Comparison of ENCODE assay signal across 8 cellular contexts in genomic region chr7:30027915-30028748, GRCh38. TPM values are rescaled to one million over a fixed set of nuclear protein-coding genes. Genes with fewer than 3 reads are reported as not detected.
DNase-seq lines count a peak whose midpoint lies in the region; ATAC-seq, FAIRE-seq and TF ChIP-seq lines count a peak whose summit lies in the region.

TSS of gene PLEKHA8 (plus strand) at chr7:30028412. CDS start at chr7:30028763, 351 bp downstream.

- DNase-seq in BJ (ENCODE audit: low read depth) (no peak), NCI-H446 (lab: John Stamatoyannopoulos, UW) (peak; percentile 69 to 92), dedifferentiated amniotic fluid mesenchymal stem cell (ENCODE audit: extremely low spot score) (peak; percentile 74), HepG2 (ENCODE audit: low spot score) (peak; percentile 77)
- DNase-seq in activated CD4-positive, alpha-beta T cell treated with anti-CD3 and anti-CD28 coated beads, Interleukin-2, amount 50 U/mL, for 24 hours (ENCODE audit: low read depth in 1 of 2, low spot score in 1 of 2), result peak; percentile 79 to 84
- peak; percentile 78 for DNase-seq in stimulated activated CD4-positive, alpha-beta T cell treated with anti-CD3 and anti-CD28 coated beads, Interleukin-2, amount 100 ng/mL, for 4 hours (ENCODE audit: low read depth)

- TF ChIP-seq CTCF in BJ (IDR thresholded peaks at IDR 0.05; ENCODE audit: insufficient read depth, low read depth, low read length) (no peak), HepG2 (CRISPR knock-in tag; IDR thresholded peaks at IDR 0.05) (no peak; the same call in 1 of the 2 replicates)

- POLR2A ChIA-PET in BJ (lab: Charles Lee), result no interaction called here
- POLR2A ChIA-PET in HepG2 (lab: Yijun Ruan, JAX), result interaction anchor here (0.9 to 2.9 kb wide), 4 partner anchors 12 to 40 kb away, joined by 5 to 22 read pairs (median 8); partner anchors contain the start of gene SCRN1

- TF ChIP-seq RAD21 in HepG2 (CRISPR knock-in tag; IDR thresholded peaks at IDR 0.05), result peak; percentile 33

- in situ Hi-C loops in HepG2 (cut with HindIII; ENCODE audit: extremely low pct_ligation_motif_present, low pct_unique_long_range_greater_than_20kb), result loop anchor here (5.0 kb wide), 1 partner anchor 41 kb away; the partner anchor contains the start of gene SCRN1

- peaks cover 22% of the 10 kb centered on the region for H4K20me1 ChIP-seq in HepG2 (ENCODE audit: insufficient read depth, low read length)

- H3K27me3 ChIP-seq in BJ (ENCODE audit: control insufficient read depth, insufficient read depth, low read length), result no peaks in the 10 kb centered on the region
- no peaks in the 10 kb centered on the region; a peak in 1 of 5 replicates for H3K27me3 ChIP-seq in HepG2 (ENCODE audit: control insufficient read depth in 1 of 2, insufficient read depth in 2 of 2, low read length in 2 of 2)

- no peak for FAIRE-seq in HepG2 (lab: Jason Lieb, UNC)

- H3K4me3 ChIP-seq in BJ (ENCODE audit: low read depth, low read length) (peak within 1 kb of the TSS; percentile 79), HepG2 (replicated peaks in 1 of 3; ENCODE audit: insufficient read depth in 1 of 3, low read depth in 2 of 3, low read length in 3 of 3) (peak within 1 kb of the TSS; percentile 82 to 96 (median 95))

- peak; percentile 70 for TF ChIP-seq POLR2A in GM19099 (IDR thresholded peaks at IDR 0.05; ENCODE audit: extremely low read depth, insufficient read length, low read depth)
- peak; percentile 78 to 84 for TF ChIP-seq POLR2A in HepG2 (IDR thresholded peaks at IDR 0.05; ENCODE audit: insufficient read depth in 1 of 2, low read depth in 2 of 2, low read length in 2 of 2)

- peak within 1 kb of the TSS; percentile 91 for H3K4me2 ChIP-seq in HepG2 (ENCODE audit: low read depth, low read length)

- peak within 1 kb of the TSS; percentile 89 for H3K27ac ChIP-seq in HepG2 (ENCODE audit: extremely low read length, insufficient read depth, low read length)

- H3K9ac ChIP-seq in HepG2 (ENCODE audit: insufficient read depth, low read depth, low read length), result peak within 1 kb of the TSS; percentile 82

- BruUV-seq in HepG2 (replicated peaks; lab: Mats Ljungman, UMichigan), result no TSS peak

- H3K9me3 ChIP-seq in HepG2 (ENCODE audit: low read length), result no peaks in the 10 kb centered on the region

- ATAC-seq in HG03354 (IDR thresholded peaks at IDR 0.05; ENCODE audit: poor library complexity, severe bottlenecking, unreplicated experiment) (peak; percentile 46), HepG2 (peak; percentile 71)

- H2AFZ ChIP-seq in HepG2 (ENCODE audit: low read length), result peak within 1 kb of the TSS; percentile 88

- H3K36me3 ChIP-seq in BJ (ENCODE audit: control insufficient read depth, insufficient read depth, low read length), result no peaks in the 10 kb centered on the region
- no peaks in the 10 kb centered on the region; a peak in 1 of 5 replicates for H3K36me3 ChIP-seq in HepG2 (replicated peaks in 1 of 2; ENCODE audit: control insufficient read depth in 1 of 2, insufficient read depth in 2 of 2, low read length in 2 of 2)

- peaks cover 60% of the 10 kb centered on the region for H3K4me1 ChIP-seq in HepG2 (ENCODE audit: insufficient read depth, low read length)

- CTCF ChIA-PET in BJ (lab: Yijun Ruan, JAX) (interaction anchor here (0.5 to 2.1 kb wide), 4 partner anchors 34 to 397 kb away, joined by 3 to 12 read pairs (median 8); no protein-coding TSS in a partner anchor), HepG2 (lab: Yijun Ruan, JAX; ENCODE audit: low intra/inter-chr PET ratio, low total read pairs) (no interaction called here)

- peaks cover 76% of the 10 kb centered on the region for H3K79me2 ChIP-seq in HepG2 (ENCODE audit: insufficient read depth, low read length)

- TF ChIP-seq EP300 in HepG2 (IDR thresholded peaks at IDR 0.05; ENCODE audit: low read depth in 2 of 2, low read length in 2 of 2) (0 out of 4 replicates have a peak, but pooled peaks of 1 of the 2 experiments have one; percentile 23), HepG2 (CRISPR knock-in tag; IDR thresholded peaks at IDR 0.05; ENCODE audit: borderline replicate concordance) (no peak; the same call in 1 of the 2 replicates)

- intact Hi-C loops in HepG2 (cut with micrococcal nuclease; ENCODE audit: unreplicated experiment), result loop anchor here (1.0 to 2.0 kb wide), 2 partner anchors 35 to 40 kb away; no protein-coding TSS in a partner anchor

- 3% methylated on average over 13 of the region's 77 CpGs for WGBS in HepG2 (ENCODE audit: low lambda C conversion rate)

TF ChIP-seq in HepG2, 621 proteins besides CTCF, POLR2A, EP300 and RAD21 (continues in another document):
- TF ChIP-seq HNRNPH1 (optimal IDR thresholded peaks at IDR 0.05; ENCODE audit: low read depth, low read length) (no peak), SUZ12 (IDR thresholded peaks at IDR 0.05; ENCODE audit: low read depth, low read length) (no peak), CREB1 (IDR thresholded peaks at IDR 0.05) (peak; percentile 38; the same call in 1 of the 2 replicates), CREB1 (CRISPR knock-in tag; IDR thresholded peaks at IDR 0.05) (0 out of 2 replicates have a peak, but pooled peaks have one; percentile 39)
- TF ChIP-seq, protein P1, sequence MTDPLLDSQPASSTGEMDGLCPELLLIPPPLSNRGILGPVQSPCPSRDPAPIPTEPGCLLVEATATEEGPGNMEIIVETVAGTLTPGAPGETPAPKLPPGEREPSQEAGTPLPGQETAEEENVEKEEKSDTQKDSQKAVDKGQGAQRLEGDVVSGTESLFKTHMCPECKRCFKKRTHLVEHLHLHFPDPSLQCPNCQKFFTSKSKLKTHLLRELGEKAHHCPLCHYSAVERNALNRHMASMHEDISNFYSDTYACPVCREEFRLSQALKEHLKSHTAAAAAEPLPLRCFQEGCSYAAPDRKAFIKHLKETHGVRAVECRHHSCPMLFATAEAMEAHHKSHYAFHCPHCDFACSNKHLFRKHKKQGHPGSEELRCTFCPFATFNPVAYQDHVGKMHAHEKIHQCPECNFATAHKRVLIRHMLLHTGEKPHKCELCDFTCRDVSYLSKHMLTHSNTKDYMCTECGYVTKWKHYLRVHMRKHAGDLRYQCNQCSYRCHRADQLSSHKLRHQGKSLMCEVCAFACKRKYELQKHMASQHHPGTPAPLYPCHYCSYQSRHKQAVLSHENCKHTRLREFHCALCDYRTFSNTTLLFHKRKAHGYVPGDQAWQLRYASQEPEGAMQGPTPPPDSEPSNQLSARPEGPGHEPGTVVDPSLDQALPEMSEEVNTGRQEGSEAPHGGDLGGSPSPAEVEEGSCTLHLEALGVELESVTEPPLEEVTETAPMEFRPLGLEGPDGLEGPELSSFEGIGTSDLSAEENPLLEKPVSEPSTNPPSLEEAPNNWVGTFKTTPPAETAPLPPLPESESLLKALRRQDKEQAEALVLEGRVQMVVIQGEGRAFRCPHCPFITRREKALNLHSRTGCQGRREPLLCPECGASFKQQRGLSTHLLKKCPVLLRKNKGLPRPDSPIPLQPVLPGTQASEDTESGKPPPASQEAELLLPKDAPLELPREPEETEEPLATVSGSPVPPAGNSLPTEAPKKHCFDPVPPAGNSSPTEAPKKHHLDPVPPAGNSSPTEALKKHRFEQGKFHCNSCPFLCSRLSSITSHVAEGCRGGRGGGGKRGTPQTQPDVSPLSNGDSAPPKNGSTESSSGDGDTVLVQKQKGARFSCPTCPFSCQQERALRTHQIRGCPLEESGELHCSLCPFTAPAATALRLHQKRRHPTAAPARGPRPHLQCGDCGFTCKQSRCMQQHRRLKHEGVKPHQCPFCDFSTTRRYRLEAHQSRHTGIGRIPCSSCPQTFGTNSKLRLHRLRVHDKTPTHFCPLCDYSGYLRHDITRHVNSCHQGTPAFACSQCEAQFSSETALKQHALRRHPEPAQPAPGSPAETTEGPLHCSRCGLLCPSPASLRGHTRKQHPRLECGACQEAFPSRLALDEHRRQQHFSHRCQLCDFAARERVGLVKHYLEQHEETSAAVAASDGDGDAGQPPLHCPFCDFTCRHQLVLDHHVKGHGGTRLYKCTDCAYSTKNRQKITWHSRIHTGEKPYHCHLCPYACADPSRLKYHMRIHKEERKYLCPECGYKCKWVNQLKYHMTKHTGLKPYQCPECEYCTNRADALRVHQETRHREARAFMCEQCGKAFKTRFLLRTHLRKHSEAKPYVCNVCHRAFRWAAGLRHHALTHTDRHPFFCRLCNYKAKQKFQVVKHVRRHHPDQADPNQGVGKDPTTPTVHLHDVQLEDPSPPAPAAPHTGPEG (CRISPR knock-in tag; IDR thresholded peaks at IDR 0.05), result 0 out of 2 replicates have a peak, but pooled peaks have one; percentile 63

RNA-seq across cellular contexts. Expression of gene PLEKHA8, which starts in this region (rescaled TPM):
- polyA plus RNA-seq in BJ (2011; rRNA removed) (4.2 and 6.8 TPM in 2 replicates), HepG2 (2011; rRNA removed) (11.1 and 12.5 TPM in 2 replicates)
- 6.1 and 6.9 TPM in 2 replicates for polyA minus RNA-seq in BJ (2011; rRNA and poly(A)+ RNA removed)
- total RNA-seq in HepG2 (2016; rRNA removed; fragmentation: Illumina TruSeq; extraction: Trizol), result 26.4 and 32.5 TPM in 2 replicates
- 9.2 and 11.0 TPM in 2 replicates for total RNA-seq in HepG2 (2016; cell fraction: cytosol; rRNA removed; fragmentation: Illumina TruSeq; extraction: Trizol; ENCODE audit: low read depth)
- 22.6 and 30.8 TPM in 2 replicates for total RNA-seq in HepG2 (2016; cell fraction: insoluble cytoplasmic fraction; rRNA removed; fragmentation: Illumina TruSeq; extraction: Trizol)
- total RNA-seq in HepG2 (2016; cell fraction: membrane; rRNA removed; fragmentation: Illumina TruSeq; extraction: Trizol), result 20.5 and 24.2 TPM in 2 replicates
- total RNA-seq in HepG2 (2016; cell fraction: nucleus; rRNA removed; fragmentation: Illumina TruSeq; extraction: Trizol), result 29.3 and 30.9 TPM in 2 replicates
- 4.8 and 7.6 TPM in 2 replicates for polyA plus RNA-seq in HepG2 (2011; cell fraction: cytosol; rRNA removed)
- 14.1 and 14.5 TPM in 2 replicates for polyA plus RNA-seq in HepG2 (2011; cell fraction: nucleus; rRNA removed)
- 12.0 and 14.3 TPM in 2 replicates for polyA plus RNA-seq in HepG2 (2012)
- 4.6 and 5.2 TPM in 2 replicates for polyA plus RNA-seq in HepG2 (2016; cell fraction: cytosol; fragmentation: Illumina TruSeq; extraction: Trizol; ENCODE audit: low read depth)
- 20.6 and 20.9 TPM in 2 replicates for polyA plus RNA-seq in HepG2 (2016; cell fraction: insoluble cytoplasmic fraction; fragmentation: Illumina TruSeq; extraction: Trizol; ENCODE audit: low read depth)
- 10.8 and 11.4 TPM in 2 replicates for polyA plus RNA-seq in HepG2 (2016; cell fraction: membrane; fragmentation: Illumina TruSeq; extraction: Trizol; ENCODE audit: low read depth)
- 18.0 and 18.2 TPM in 2 replicates for polyA plus RNA-seq in HepG2 (2016; cell fraction: nucleus; fragmentation: Illumina TruSeq; extraction: Trizol; ENCODE audit: insufficient read depth, low read depth)
- polyA minus RNA-seq in HepG2 (2011; rRNA and poly(A)+ RNA removed; ENCODE audit: low replicate concordance), result 4.2 and 13.4 TPM in 2 replicates
- polyA minus RNA-seq in HepG2 (2011; cell fraction: cytosol; rRNA and poly(A)+ RNA removed), result 10.9 and 14.0 TPM in 2 replicates
- polyA minus RNA-seq in HepG2 (2011; cell fraction: nucleus; rRNA and poly(A)+ RNA removed), result 51.5 and 54.2 TPM in 2 replicates
